15 cellular contexts compared by ENCODE assay signal in the genomic region with DNA sequence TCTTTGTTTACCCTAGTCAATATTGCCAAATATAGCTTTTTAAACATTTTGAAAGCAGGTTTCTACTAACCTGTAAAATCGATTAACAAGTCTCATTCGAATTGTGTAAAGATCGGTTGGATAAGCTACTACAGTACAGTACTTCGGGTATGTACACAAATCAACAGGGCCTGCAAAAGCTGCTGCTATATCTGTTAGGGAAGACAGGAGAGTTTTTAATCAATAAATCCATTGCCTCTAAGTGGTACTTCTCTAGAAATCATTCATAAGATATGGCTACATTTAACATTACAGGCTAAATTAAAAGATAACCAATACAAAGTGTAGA.
"Had no signal": no experiment of that assay in that cellular context is flagged by ENCODE, and none has a peak within 500 bp of the region (broad histone marks: within the 10 kb centered on the region; RNA-seq: fewer than 3 reads in every experiment).

No MANE protein-coding gene starts in this region.

- DNase-seq: effector memory CD4-positive, alpha-beta T cell; heart right ventricle; hypothalamus; kidney glomerular epithelial cell; left lung; lower lobe of right lung; natural killer cell; posterior cingulate gyrus; sigmoid colon; stimulated activated CD4-positive, alpha-beta T cell treated with anti-CD3 and anti-CD28 coated beads, Interleukin-2, amount 100 ng/mL, for 24 hours; stimulated activated CD4-positive, alpha-beta T cell treated with anti-CD3 and anti-CD28 coated beads, Interleukin-4, amount 100 ng/mL, for 4 hours; stimulated activated naive B cell treated with anti-CD40 and anti-IgM and Interleukin-4, amounts not matched to agents 10 μg/mL and 1 μg/mL and 100 μg/mL, for 72 hours; trophoblast cell had no signal

- H3K27me3 ChIP-seq: heart right ventricle, left lung, sigmoid colon had no signal

- H3K4me3 ChIP-seq: heart right ventricle, left lung, lower lobe of right lung, sigmoid colon, skin epidermis had no signal

- H3K4me1 ChIP-seq: left lung, lower lobe of right lung, sigmoid colon had no signal

- H3K9me3 ChIP-seq: heart right ventricle, left lung, lower lobe of right lung, sigmoid colon had no signal

- ATAC-seq: esophagus mucosa; heart right ventricle; left lung; lower lobe of right lung; natural killer cell; stimulated activated naive B cell treated with anti-CD40 and anti-IgM and Interleukin-4, amounts not matched to agents 10 μg/mL and 1 μg/mL and 100 μg/mL, for 72 hours had no signal

- H3K27ac ChIP-seq: heart right ventricle, left lung, lower lobe of right lung, sigmoid colon, skin epidermis had no signal
